In the genomic region with DNA sequence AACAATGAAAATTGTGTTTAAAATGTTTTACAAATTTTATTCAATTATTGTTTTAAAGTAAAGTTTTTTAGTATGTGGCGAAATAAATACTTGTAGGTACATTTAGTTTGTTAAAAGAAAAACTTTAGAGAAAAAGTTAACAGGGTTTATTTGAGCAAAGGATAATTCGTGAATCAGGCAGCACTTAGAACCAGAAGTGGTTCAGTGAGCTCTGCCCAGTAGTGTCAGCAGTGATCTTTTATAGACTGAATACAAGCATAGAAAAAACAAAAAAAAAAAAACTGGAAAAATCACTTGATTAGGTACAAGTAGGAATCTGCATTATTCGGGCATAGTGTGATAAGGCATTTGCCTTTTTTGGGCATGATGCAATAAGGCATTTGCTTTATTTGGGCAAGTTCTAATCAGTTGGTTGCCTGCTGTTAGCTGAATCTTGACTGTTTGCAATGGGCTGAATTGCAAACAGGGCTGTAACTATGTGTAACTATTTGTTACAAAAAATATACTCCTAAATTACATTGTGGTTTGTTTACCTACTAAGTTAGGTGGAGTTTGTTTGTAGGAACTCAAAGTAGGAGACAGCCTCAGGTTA, we compare ENCODE assay signal across 1 cellular context.
TF ChIP-seq lines count a peak whose summit lies in the region.

No MANE protein-coding gene starts in this region.

TF ChIP-seq in GM23338, 12 proteins besides CTCF, POLR2A, EP300 and RAD21 (continued from another document):
- TF ChIP-seq, protein P1, sequence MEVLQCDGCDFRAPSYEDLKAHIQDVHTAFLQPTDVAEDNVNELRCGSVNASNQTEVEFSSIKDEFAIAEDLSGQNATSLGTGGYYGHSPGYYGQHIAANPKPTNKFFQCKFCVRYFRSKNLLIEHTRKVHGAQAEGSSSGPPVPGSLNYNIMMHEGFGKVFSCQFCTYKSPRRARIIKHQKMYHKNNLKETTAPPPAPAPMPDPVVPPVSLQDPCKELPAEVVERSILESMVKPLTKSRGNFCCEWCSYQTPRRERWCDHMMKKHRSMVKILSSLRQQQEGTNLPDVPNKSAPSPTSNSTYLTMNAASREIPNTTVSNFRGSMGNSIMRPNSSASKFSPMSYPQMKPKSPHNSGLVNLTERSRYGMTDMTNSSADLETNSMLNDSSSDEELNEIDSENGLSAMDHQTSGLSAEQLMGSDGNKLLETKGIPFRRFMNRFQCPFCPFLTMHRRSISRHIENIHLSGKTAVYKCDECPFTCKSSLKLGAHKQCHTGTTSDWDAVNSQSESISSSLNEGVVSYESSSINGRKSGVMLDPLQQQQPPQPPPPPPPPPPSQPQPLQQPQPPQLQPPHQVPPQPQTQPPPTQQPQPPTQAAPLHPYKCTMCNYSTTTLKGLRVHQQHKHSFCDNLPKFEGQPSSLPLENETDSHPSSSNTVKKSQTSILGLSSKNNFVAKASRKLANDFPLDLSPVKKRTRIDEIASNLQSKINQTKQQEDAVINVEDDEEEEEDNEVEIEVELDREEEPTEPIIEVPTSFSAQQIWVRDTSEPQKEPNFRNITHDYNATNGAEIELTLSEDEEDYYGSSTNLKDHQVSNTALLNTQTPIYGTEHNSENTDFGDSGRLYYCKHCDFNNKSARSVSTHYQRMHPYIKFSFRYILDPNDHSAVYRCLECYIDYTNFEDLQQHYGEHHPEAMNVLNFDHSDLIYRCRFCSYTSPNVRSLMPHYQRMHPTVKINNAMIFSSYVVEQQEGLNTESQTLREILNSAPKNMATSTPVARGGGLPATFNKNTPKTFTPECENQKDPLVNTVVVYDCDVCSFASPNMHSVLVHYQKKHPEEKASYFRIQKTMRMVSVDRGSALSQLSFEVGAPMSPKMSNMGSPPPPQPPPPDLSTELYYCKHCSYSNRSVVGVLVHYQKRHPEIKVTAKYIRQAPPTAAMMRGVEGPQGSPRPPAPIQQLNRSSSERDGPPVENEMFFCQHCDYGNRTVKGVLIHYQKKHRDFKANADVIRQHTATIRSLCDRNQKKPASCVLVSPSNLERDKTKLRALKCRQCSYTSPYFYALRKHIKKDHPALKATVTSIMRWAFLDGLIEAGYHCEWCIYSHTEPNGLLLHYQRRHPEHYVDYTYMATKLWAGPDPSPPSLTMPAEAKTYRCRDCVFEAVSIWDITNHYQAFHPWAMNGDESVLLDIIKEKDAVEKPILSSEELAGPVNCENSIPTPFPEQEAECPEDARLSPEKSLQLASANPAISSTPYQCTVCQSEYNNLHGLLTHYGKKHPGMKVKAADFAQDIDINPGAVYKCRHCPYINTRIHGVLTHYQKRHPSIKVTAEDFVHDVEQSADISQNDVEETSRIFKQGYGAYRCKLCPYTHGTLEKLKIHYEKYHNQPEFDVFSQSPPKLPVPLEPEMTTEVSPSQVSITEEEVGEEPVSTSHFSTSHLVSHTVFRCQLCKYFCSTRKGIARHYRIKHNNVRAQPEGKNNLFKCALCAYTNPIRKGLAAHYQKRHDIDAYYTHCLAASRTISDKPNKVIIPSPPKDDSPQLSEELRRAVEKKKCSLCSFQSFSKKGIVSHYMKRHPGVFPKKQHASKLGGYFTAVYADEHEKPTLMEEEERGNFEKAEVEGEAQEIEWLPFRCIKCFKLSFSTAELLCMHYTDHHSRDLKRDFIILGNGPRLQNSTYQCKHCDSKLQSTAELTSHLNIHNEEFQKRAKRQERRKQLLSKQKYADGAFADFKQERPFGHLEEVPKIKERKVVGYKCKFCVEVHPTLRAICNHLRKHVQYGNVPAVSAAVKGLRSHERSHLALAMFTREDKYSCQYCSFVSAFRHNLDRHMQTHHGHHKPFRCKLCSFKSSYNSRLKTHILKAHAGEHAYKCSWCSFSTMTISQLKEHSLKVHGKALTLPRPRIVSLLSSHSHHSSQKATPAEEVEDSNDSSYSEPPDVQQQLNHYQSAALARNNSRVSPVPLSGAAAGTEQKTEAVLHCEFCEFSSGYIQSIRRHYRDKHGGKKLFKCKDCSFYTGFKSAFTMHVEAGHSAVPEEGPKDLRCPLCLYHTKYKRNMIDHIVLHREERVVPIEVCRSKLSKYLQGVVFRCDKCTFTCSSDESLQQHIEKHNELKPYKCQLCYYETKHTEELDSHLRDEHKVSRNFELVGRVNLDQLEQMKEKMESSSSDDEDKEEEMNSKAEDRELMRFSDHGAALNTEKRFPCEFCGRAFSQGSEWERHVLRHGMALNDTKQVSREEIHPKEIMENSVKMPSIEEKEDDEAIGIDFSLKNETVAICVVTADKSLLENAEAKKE (CRISPR knock-in tag; IDR thresholded peaks at IDR 0.05): no peak
